In the genomic region with DNA sequence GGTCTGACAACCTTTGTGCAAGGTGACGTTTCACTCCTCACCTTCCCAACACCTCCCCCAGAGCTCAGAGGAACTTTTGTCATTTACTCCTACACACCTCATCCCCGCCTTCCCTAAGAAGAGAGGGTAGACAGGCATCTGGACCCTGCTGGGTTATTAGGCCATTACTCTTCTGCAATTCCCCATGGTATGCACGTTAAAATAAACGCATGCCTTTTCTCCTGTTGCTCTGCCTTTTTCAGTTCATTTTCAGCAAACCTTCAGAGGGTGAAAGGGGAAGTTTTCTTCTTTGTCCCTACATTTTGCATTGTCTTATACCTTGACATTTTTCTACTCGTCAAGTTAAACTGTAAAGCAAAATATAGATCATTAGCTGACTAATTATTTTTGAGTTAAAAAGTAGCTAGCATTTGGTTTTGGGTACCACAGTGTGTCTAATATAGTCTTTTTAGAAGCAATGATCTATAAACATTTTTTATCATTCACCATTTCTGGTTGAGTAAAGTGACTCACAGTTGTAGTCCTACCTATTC, we compare ENCODE assay signal across 1 cellular context.
TF ChIP-seq lines count a peak whose summit lies in the region.

No MANE protein-coding gene starts in this region.

TF ChIP-seq in HEK293, 187 proteins besides CTCF, POLR2A, EP300 and RAD21 (continued from another document):
- TF ChIP-seq REST (tag by site-specific recombination; IDR thresholded peaks at IDR 0.05) (no peak), ZNF670 (tag by site-specific recombination; IDR thresholded peaks at IDR 0.05; ENCODE audit: low read depth) (no peak), ZNF544 (tag by site-specific recombination; IDR thresholded peaks at IDR 0.05) (no peak), ZNF112 (tag by site-specific recombination; IDR thresholded peaks at IDR 0.05) (no peak), ZSCAN16 (tag by site-specific recombination; IDR thresholded peaks at IDR 0.05) (no peak), ZNF473 (tag by site-specific recombination; IDR thresholded peaks at IDR 0.05) (no peak), ZNF776 (tag by site-specific recombination; IDR thresholded peaks at IDR 0.05; ENCODE audit: borderline replicate concordance) (no peak), KLF17 (tag by site-specific recombination; IDR thresholded peaks at IDR 0.05) (no peak), OSR2 (tag by site-specific recombination; IDR thresholded peaks at IDR 0.05) (0 out of 2 replicates have a peak, but pooled peaks have one; percentile 7), PATZ1 (tag by site-specific recombination; IDR thresholded peaks at IDR 0.05) (no peak)
- TF ChIP-seq, protein P1, sequence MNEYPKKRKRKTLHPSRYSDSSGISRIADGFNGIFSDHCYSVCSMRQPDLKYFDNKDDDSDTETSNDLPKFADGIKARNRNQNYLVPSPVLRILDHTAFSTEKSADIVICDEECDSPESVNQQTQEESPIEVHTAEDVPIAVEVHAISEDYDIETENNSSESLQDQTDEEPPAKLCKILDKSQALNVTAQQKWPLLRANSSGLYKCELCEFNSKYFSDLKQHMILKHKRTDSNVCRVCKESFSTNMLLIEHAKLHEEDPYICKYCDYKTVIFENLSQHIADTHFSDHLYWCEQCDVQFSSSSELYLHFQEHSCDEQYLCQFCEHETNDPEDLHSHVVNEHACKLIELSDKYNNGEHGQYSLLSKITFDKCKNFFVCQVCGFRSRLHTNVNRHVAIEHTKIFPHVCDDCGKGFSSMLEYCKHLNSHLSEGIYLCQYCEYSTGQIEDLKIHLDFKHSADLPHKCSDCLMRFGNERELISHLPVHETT (tag by site-specific recombination; IDR thresholded peaks at IDR 0.05): no peak
- TF ChIP-seq, protein P2, sequence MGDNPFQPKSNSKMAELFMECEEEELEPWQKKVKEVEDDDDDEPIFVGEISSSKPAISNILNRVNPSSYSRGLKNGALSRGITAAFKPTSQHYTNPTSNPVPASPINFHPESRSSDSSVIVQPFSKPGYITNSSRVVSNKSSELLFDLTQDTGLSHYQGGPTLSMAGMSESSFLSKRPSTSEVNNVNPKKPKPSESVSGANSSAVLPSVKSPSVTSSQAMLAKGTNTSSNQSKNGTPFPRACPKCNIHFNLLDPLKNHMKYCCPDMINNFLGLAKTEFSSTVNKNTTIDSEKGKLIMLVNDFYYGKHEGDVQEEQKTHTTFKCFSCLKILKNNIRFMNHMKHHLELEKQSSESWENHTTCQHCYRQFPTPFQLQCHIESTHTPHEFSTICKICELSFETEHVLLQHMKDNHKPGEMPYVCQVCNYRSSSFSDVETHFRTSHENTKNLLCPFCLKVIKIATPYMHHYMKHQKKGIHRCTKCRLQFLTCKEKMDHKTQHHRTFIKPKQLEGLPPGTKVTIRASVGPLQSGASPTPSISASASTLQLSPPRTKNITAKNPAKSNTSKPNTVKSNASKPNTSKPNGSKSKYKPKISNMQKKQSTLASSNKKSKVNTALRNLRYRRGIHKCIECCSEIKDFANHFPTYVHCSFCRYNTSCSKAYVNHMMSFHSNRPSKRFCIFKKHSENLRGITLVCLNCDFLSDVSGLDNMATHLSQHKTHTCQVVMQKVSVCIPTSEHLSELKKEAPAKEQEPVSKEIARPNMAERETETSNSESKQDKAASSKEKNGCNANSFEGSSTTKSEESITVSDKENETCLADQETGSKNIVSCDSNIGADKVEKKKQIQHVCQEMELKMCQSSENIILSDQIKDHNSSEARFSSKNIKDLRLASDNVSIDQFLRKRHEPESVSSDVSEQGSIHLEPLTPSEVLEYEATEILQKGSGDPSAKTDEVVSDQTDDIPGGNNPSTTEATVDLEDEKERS (tag by site-specific recombination; IDR thresholded peaks at IDR 0.05): no peak
